ENCODE assay signal across 17 cellular contexts in genomic region chr4:89788243-89789072, GRCh38. TPM values are rescaled to one million over a fixed set of nuclear protein-coding genes. Genes with fewer than 3 reads are reported as not detected.
DNase-seq lines count a peak whose midpoint lies in the region; ATAC-seq, FAIRE-seq and TF ChIP-seq lines count a peak whose summit lies in the region.
"Had no signal": no experiment of that assay in that cellular context is flagged by ENCODE, and none has a peak within 500 bp of the region (broad histone marks: within the 10 kb centered on the region; RNA-seq: fewer than 3 reads in every experiment).

No MANE protein-coding gene starts in this region.

- POLR2A ChIA-PET in activated CD8-positive, alpha-beta T cell treated with anti-CD3 and anti-CD28 coated beads for 36 hours (lab: Charles Lee) = no interaction called here

- H3K4me3 Mint-ChIP-seq in activated CD8-positive, alpha-beta T cell treated with anti-CD3 and anti-CD28 coated beads for 36 hours = no peak overlapping the region

- no peak overlapping the region for H3K27ac Mint-ChIP-seq in activated CD8-positive, alpha-beta T cell treated with anti-CD3 and anti-CD28 coated beads for 36 hours

- no peak for FAIRE-seq in RCC 7860 (lab: Jason Lieb, UNC)
- FAIRE-seq: GM12878 had no signal

- ATAC-seq in HG03039 (IDR thresholded peaks at IDR 0.05; ENCODE audit: unreplicated experiment) = no peak
- no peak for ATAC-seq in activated CD8-positive, alpha-beta T cell treated with anti-CD3 and anti-CD28 coated beads for 36 hours
- ATAC-seq: GM12878 had no signal

- H3K9me3 Mint-ChIP-seq in activated CD8-positive, alpha-beta T cell treated with anti-CD3 and anti-CD28 coated beads for 36 hours = no peaks in the 10 kb centered on the region

- CTCF ChIA-PET in activated CD8-positive, alpha-beta T cell treated with anti-CD3 and anti-CD28 coated beads for 36 hours (lab: Charles Lee) = no interaction called here

- no peak for TF ChIP-seq CTCF in activated CD8-positive, alpha-beta T cell treated with anti-CD3 and anti-CD28 coated beads for 36 hours (IDR thresholded peaks at IDR 0.05)

- H3K36me3 Mint-ChIP-seq in activated CD8-positive, alpha-beta T cell treated with anti-CD3 and anti-CD28 coated beads for 36 hours (ENCODE audit: low read depth) = no peaks in the 10 kb centered on the region

- no peaks in the 10 kb centered on the region for H3K4me1 Mint-ChIP-seq in activated CD8-positive, alpha-beta T cell treated with anti-CD3 and anti-CD28 coated beads for 36 hours (ENCODE audit: low read depth)

- H3K27me3 Mint-ChIP-seq in activated CD8-positive, alpha-beta T cell treated with anti-CD3 and anti-CD28 coated beads for 36 hours = no peaks in the 10 kb centered on the region

- DNase-seq in DMS 273 (lab: John Stamatoyannopoulos, UW; ENCODE audit: unreplicated experiment) = peak; percentile 38
- no peak for DNase-seq in DMS 273 treated with DMSO at 0.1 percent for 48 hours (lab: John Stamatoyannopoulos, UW)
- peak; percentile 18 for DNase-seq in RCC 7860 (ENCODE audit: low spot score)
- DNase-seq in fibroblast of gingiva (ENCODE audit: low read depth) = peak; percentile 48
- DNase-seq in renal cortical epithelial cell (ENCODE audit: low read depth) = peak; percentile 38
- DNase-seq in superior temporal gyrus (ENCODE audit: extremely low spot score) = no peak
- DNase-seq in activated CD8-positive, alpha-beta T cell treated with anti-CD3 and anti-CD28 coated beads for 36 hours = no peak
- DNase-seq: activated CD4-positive, alpha-beta T cell treated with anti-CD3 and anti-CD28 coated beads, Interleukin-2, amount 50 U/mL, for 48 hours; activated naive CD4-positive, alpha-beta T cell; Caco-2; effector memory CD4-positive, alpha-beta T cell; hippocampal formation; KG1; midbrain; NCI-H526 had no signal

- intact Hi-C loops in activated CD8-positive, alpha-beta T cell treated with anti-CD3 and anti-CD28 coated beads for 36 hours (cut with micrococcal nuclease) = no loop called here

RNA-seq across cellular contexts. Expression of gene SNCA, which starts 48.5 kb away (rescaled TPM):
- total RNA-seq in renal cortical epithelial cell = 7.1 and 24.7 TPM in 2 replicates
- not detected for total RNA-seq in activated CD8-positive, alpha-beta T cell treated with anti-CD3 and anti-CD28 coated beads for 36 hours
- total RNA-seq: GM12878 had no signal

Comparison
In these comparisons a context has a peak if more than half of its experiments do, and no peak if none do; other contexts are left out.
1. DNase-seq: peak in DMS 273 (single experiment), RCC 7860 (single experiment), fibroblast of gingiva (single experiment) and renal cortical epithelial cell (single experiment); none in DMS 273 treated with DMSO at 0.1 percent for 48 hours (single experiment), superior temporal gyrus (single experiment) and activated CD8-positive, alpha-beta T cell treated with anti-CD3 and anti-CD28 coated beads for 36 hours (single experiment).